Comparison of ENCODE assay signal across 26 cellular contexts in the genomic region with DNA sequence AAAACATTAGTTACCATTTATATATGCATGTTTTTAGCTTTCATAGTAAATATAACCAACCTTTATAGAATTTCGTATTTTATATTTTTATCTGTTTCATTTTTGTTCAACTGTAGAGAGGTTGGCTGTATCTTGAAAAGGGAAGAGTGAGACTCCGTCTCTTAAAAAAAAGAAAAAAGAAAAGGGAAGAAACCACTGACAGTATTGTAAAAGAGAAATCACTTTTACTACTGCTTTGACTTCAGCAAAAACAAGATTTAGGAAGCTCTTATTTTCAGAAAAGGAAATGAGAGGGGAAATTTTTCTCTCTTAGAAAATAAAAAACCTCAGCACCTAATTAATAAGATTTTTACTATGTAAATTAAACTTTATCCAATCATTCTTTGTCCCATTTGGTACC. TPM values are rescaled to one million over a fixed set of nuclear protein-coding genes. Genes with fewer than 3 reads are reported as not detected.
DNase-seq lines count a peak whose midpoint lies in the region; ATAC-seq, FAIRE-seq and TF ChIP-seq lines count a peak whose summit lies in the region.
"Had no signal": no experiment of that assay in that cellular context is flagged by ENCODE, and none has a peak within 500 bp of the region (broad histone marks: within the 10 kb centered on the region; RNA-seq: fewer than 3 reads in every experiment).

No MANE protein-coding gene starts in this region.

- peaks cover 10% of the 10 kb centered on the region for H3K9me3 Mint-ChIP-seq in activated CD8-positive, alpha-beta T cell treated with anti-CD3 and anti-CD28 coated beads for 36 hours
- peaks cover 13% of the 10 kb centered on the region for H3K9me3 Mint-ChIP-seq in activated CD8-positive, alpha-beta T cell treated with anti-CD3 and anti-CD28 coated beads, Interleukin-2, amount 10 ng/mL, durations not matched to agents 7 days and 5 days (ENCODE audit: insufficient read depth)
- H3K9me3 Mint-ChIP-seq in activated naive CD8-positive, alpha-beta T cell treated with anti-CD3 and anti-CD28 coated beads, Interleukin-2, amount 50 U/mL, for 24 hours, result peaks cover 10% of the 10 kb centered on the region
- peaks cover 2% of the 10 kb centered on the region for H3K9me3 Mint-ChIP-seq in stimulated activated memory B cell treated with anti-CD40 and anti-IgM and Interleukin-4, amounts not matched to agents 10 μg/mL and 1 μg/mL and 100 μg/mL, for 72 hours

- H3K4me3 Mint-ChIP-seq in activated CD8-positive, alpha-beta T cell treated with anti-CD3 and anti-CD28 coated beads for 36 hours, result no peak overlapping the region
- H3K4me3 Mint-ChIP-seq in activated CD8-positive, alpha-beta T cell treated with anti-CD3 and anti-CD28 coated beads, Interleukin-2, amount 10 ng/mL, durations not matched to agents 7 days and 5 days, result no peak overlapping the region
- peak overlapping the region; percentile 12 for H3K4me3 Mint-ChIP-seq in activated naive CD8-positive, alpha-beta T cell treated with anti-CD3 and anti-CD28 coated beads, Interleukin-2, amount 50 U/mL, for 24 hours
- peak overlapping the region; percentile 57 for H3K4me3 Mint-ChIP-seq in stimulated activated memory B cell treated with anti-CD40 and anti-IgM and Interleukin-4, amounts not matched to agents 10 μg/mL and 1 μg/mL and 100 μg/mL, for 72 hours
- H3K4me3 Mint-ChIP-seq: brain; T-helper 1 cell treated with Interleukin-12 subunit alpha and Interleukin-12 subunit beta and Interleukin-4 antibody, amounts not matched to agents 30 μg/mL and 1 μg/mL, for 36 hours had no signal

- H3K4me1 ChIP-seq in kidney (ENCODE audit: control insufficient read depth in 1 of 2, insufficient read depth in 1 of 2, low read depth in 1 of 2, low read length in 2 of 2), result no peaks in the 10 kb centered on the region
- no peaks in the 10 kb centered on the region for H3K4me1 ChIP-seq in effector memory CD4-positive, alpha-beta T cell (ENCODE audit: control insufficient read depth, insufficient read depth, low read length, poor library complexity, severe bottlenecking)
- H3K4me1 ChIP-seq: SJCRH30 had no signal

- peak overlapping the region; percentile 70 for H3K27ac Mint-ChIP-seq in activated CD8-positive, alpha-beta T cell treated with anti-CD3 and anti-CD28 coated beads for 36 hours
- no peak overlapping the region for H3K27ac Mint-ChIP-seq in activated CD8-positive, alpha-beta T cell treated with anti-CD3 and anti-CD28 coated beads, Interleukin-2, amount 10 ng/mL, durations not matched to agents 7 days and 5 days
- H3K27ac Mint-ChIP-seq in activated naive CD8-positive, alpha-beta T cell treated with anti-CD3 and anti-CD28 coated beads, Interleukin-2, amount 50 U/mL, for 24 hours, result peak overlapping the region; percentile 61
- peak overlapping the region; percentile 45 for H3K27ac Mint-ChIP-seq in stimulated activated memory B cell treated with anti-CD40 and anti-IgM and Interleukin-4, amounts not matched to agents 10 μg/mL and 1 μg/mL and 100 μg/mL, for 72 hours
- H3K27ac Mint-ChIP-seq: T-helper 1 cell treated with Interleukin-12 subunit alpha and Interleukin-12 subunit beta and Interleukin-4 antibody, amounts not matched to agents 30 μg/mL and 1 μg/mL, for 36 hours had no signal

- FAIRE-seq in kidney (lab: Jason Lieb, UNC), result no peak
- FAIRE-seq: D721Med had no signal

- H3K9ac ChIP-seq in kidney (ENCODE audit: low read length in 2 of 2), result no peak overlapping the region

- no peak for TF ChIP-seq CTCF in activated CD8-positive, alpha-beta T cell treated with anti-CD3 and anti-CD28 coated beads for 36 hours (IDR thresholded peaks at IDR 0.05)
- no peak for TF ChIP-seq CTCF in kidney (IDR thresholded peaks at IDR 0.05; ENCODE audit: borderline replicate concordance, extremely low read depth, insufficient read depth)

- no peaks in the 10 kb centered on the region for H3K27me3 Mint-ChIP-seq in activated CD8-positive, alpha-beta T cell treated with anti-CD3 and anti-CD28 coated beads for 36 hours
- no peaks in the 10 kb centered on the region for H3K27me3 Mint-ChIP-seq in activated CD8-positive, alpha-beta T cell treated with anti-CD3 and anti-CD28 coated beads, Interleukin-2, amount 10 ng/mL, durations not matched to agents 7 days and 5 days (ENCODE audit: low read depth)
- no peaks in the 10 kb centered on the region for H3K27me3 Mint-ChIP-seq in activated naive CD8-positive, alpha-beta T cell treated with anti-CD3 and anti-CD28 coated beads, Interleukin-2, amount 50 U/mL, for 24 hours
- H3K27me3 Mint-ChIP-seq in stimulated activated memory B cell treated with anti-CD40 and anti-IgM and Interleukin-4, amounts not matched to agents 10 μg/mL and 1 μg/mL and 100 μg/mL, for 72 hours, result no peaks in the 10 kb centered on the region

- peaks cover 29% of the 10 kb centered on the region for H3K36me3 Mint-ChIP-seq in activated CD8-positive, alpha-beta T cell treated with anti-CD3 and anti-CD28 coated beads for 36 hours (ENCODE audit: low read depth)
- H3K36me3 Mint-ChIP-seq in activated CD8-positive, alpha-beta T cell treated with anti-CD3 and anti-CD28 coated beads, Interleukin-2, amount 10 ng/mL, durations not matched to agents 7 days and 5 days (ENCODE audit: low read depth), result peaks cover 27% of the 10 kb centered on the region
- peaks cover 23% of the 10 kb centered on the region for H3K36me3 Mint-ChIP-seq in activated naive CD8-positive, alpha-beta T cell treated with anti-CD3 and anti-CD28 coated beads, Interleukin-2, amount 50 U/mL, for 24 hours (ENCODE audit: low read depth)
- peaks cover 18% of the 10 kb centered on the region for H3K36me3 Mint-ChIP-seq in stimulated activated memory B cell treated with anti-CD40 and anti-IgM and Interleukin-4, amounts not matched to agents 10 μg/mL and 1 μg/mL and 100 μg/mL, for 72 hours

- H3K4me3 ChIP-seq in kidney (ENCODE audit: low read length in 2 of 2), result no peak overlapping the region
- no peak overlapping the region for H3K4me3 ChIP-seq in effector memory CD4-positive, alpha-beta T cell (ENCODE audit: insufficient read depth, low read depth, low read length, poor library complexity, severe bottlenecking)
- H3K4me3 ChIP-seq: adrenal gland, heart right ventricle, PC-9, psoas muscle, SJCRH30, upper lobe of right lung had no signal

- peaks cover 51% of the 10 kb centered on the region for H3K4me1 Mint-ChIP-seq in activated CD8-positive, alpha-beta T cell treated with anti-CD3 and anti-CD28 coated beads for 36 hours (ENCODE audit: low read depth)
- H3K4me1 Mint-ChIP-seq in activated CD8-positive, alpha-beta T cell treated with anti-CD3 and anti-CD28 coated beads, Interleukin-2, amount 10 ng/mL, durations not matched to agents 7 days and 5 days (ENCODE audit: low read depth), result peaks cover 25% of the 10 kb centered on the region
- peaks cover 62% of the 10 kb centered on the region for H3K4me1 Mint-ChIP-seq in activated naive CD8-positive, alpha-beta T cell treated with anti-CD3 and anti-CD28 coated beads, Interleukin-2, amount 50 U/mL, for 24 hours
- peaks cover 43% of the 10 kb centered on the region for H3K4me1 Mint-ChIP-seq in stimulated activated memory B cell treated with anti-CD40 and anti-IgM and Interleukin-4, amounts not matched to agents 10 μg/mL and 1 μg/mL and 100 μg/mL, for 72 hours

- no peak for DNase-seq in activated CD8-positive, alpha-beta T cell treated with anti-CD3 and anti-CD28 coated beads for 36 hours
- DNase-seq in activated CD8-positive, alpha-beta T cell treated with anti-CD3 and anti-CD28 coated beads, Interleukin-2, amount 10 ng/mL, durations not matched to agents 7 days and 5 days, result no peak
- DNase-seq in KBM-7 (peak; percentile 28), kidney (no peak), activated gamma-delta T cell treated with Interleukin-2 at 50 U/mL for 16 hours (no peak)
- no peak for DNase-seq in activated naive CD8-positive, alpha-beta T cell treated with anti-CD3 and anti-CD28 coated beads, Interleukin-2, amount 50 U/mL, for 24 hours
- no peak for DNase-seq in effector memory CD4-positive, alpha-beta T cell
- DNase-seq: activated CD4-positive, alpha-beta T cell treated with anti-CD3 and anti-CD28 coated beads for 4 hours; adrenal gland; effector CD4-positive, alpha-beta T cell; erythroblast; HCEC 1CT; heart right ventricle; left cardiac atrium; mammary epithelial cell; NCI-H2081 treated with DMSO at 0.1 percent for 48 hours; NCI-H82; PC-9; psoas muscle; SJCRH30; stimulated activated CD8-positive, alpha-beta memory T cell treated with anti-CD3 and anti-CD28 coated beads, Interleukin-4, amount 100 ng/mL, for 48 hours; upper lobe of right lung had no signal

- intact Hi-C loops in activated CD8-positive, alpha-beta T cell treated with anti-CD3 and anti-CD28 coated beads for 36 hours (cut with micrococcal nuclease), result no loop called here
- intact Hi-C loops in kidney (cut with DNase I), result no loop called here

- no peaks in the 10 kb centered on the region for H3K36me3 ChIP-seq in kidney (ENCODE audit: control insufficient read depth in 1 of 2, insufficient read depth in 2 of 2, low read length in 2 of 2)
- H3K36me3 ChIP-seq in effector memory CD4-positive, alpha-beta T cell (ENCODE audit: control insufficient read depth, insufficient read depth, low read length), result no peaks in the 10 kb centered on the region
- H3K36me3 ChIP-seq: adrenal gland, SJCRH30, upper lobe of right lung had no signal

- in situ Hi-C loops in KBM-7 (cut with MboI; ENCODE audit: low pct_unique_long_range_greater_than_20kb, low sequenced_read_pairs), result no loop called here

- POLR2A ChIA-PET in activated CD8-positive, alpha-beta T cell treated with anti-CD3 and anti-CD28 coated beads for 36 hours (lab: Charles Lee), result interaction anchor here (1.0 to 1.2 kb wide), 2 partner anchors 14 to 41 kb away, joined by 3 to 4 read pairs; no protein-coding TSS in a partner anchor
- POLR2A ChIA-PET in activated CD8-positive, alpha-beta T cell treated with anti-CD3 and anti-CD28 coated beads, Interleukin-2, amount 10 ng/mL, durations not matched to agents 7 days and 5 days (lab: Charles Lee), result no interaction called here

- CTCF ChIA-PET in activated CD8-positive, alpha-beta T cell treated with anti-CD3 and anti-CD28 coated beads for 36 hours (lab: Charles Lee), result no interaction called here
- CTCF ChIA-PET in activated CD8-positive, alpha-beta T cell treated with anti-CD3 and anti-CD28 coated beads, Interleukin-2, amount 10 ng/mL, durations not matched to agents 7 days and 5 days (lab: Charles Lee), result no interaction called here

- no peak for ATAC-seq in activated CD8-positive, alpha-beta T cell treated with anti-CD3 and anti-CD28 coated beads for 36 hours
- no peak for ATAC-seq in activated CD8-positive, alpha-beta T cell treated with anti-CD3 and anti-CD28 coated beads, Interleukin-2, amount 10 ng/mL, durations not matched to agents 7 days and 5 days
- ATAC-seq in activated naive CD8-positive, alpha-beta T cell treated with anti-CD3 and anti-CD28 coated beads, Interleukin-2, amount 50 U/mL, for 24 hours, result no peak
- ATAC-seq in stimulated activated memory B cell treated with anti-CD40 and anti-IgM and Interleukin-4, amounts not matched to agents 10 μg/mL and 1 μg/mL and 100 μg/mL, for 72 hours, result peak; percentile 56
- ATAC-seq: heart right ventricle, left cardiac atrium, psoas muscle, upper lobe of right lung had no signal

- peaks cover 0 to 10% of the 10 kb centered on the region in 2 donors for H3K9me3 ChIP-seq in kidney (ENCODE audit: control insufficient read depth in 1 of 2, low read length in 2 of 2)
- H3K9me3 ChIP-seq in effector memory CD4-positive, alpha-beta T cell (ENCODE audit: control insufficient read depth, low read length), result no peaks in the 10 kb centered on the region
- H3K9me3 ChIP-seq: SJCRH30, upper lobe of right lung had no signal

- H3K27me3 ChIP-seq in effector memory CD4-positive, alpha-beta T cell (replicated peaks; ENCODE audit: control insufficient read depth, insufficient read depth, low read length, poor library complexity, severe bottlenecking), result no peaks in the 10 kb centered on the region
- H3K27me3 ChIP-seq: adrenal gland, heart right ventricle, SJCRH30, upper lobe of right lung had no signal

- no peak overlapping the region for H3K27ac ChIP-seq in kidney (ENCODE audit: low read depth in 2 of 2, low read length in 2 of 2)
- no peak overlapping the region for H3K27ac ChIP-seq in effector memory CD4-positive, alpha-beta T cell (ENCODE audit: insufficient read depth, low read length, poor library complexity, severe bottlenecking)
- H3K27ac ChIP-seq: adrenal gland, PC-9, psoas muscle, SJCRH30, upper lobe of right lung had no signal

RNA-seq across cellular contexts. Expression of a gene that starts 14.4 kb away (rescaled TPM):
- total RNA-seq in activated CD8-positive, alpha-beta T cell treated with anti-CD3 and anti-CD28 coated beads for 36 hours, result 10 to 100 TPM; 29.5 to 30.6 TPM
- 10 to 100 TPM; 29.8 to 30.7 TPM for total RNA-seq in activated CD8-positive, alpha-beta T cell treated with anti-CD3 and anti-CD28 coated beads, Interleukin-2, amount 10 ng/mL, durations not matched to agents 7 days and 5 days
- total RNA-seq in kidney, result 38.5 TPM
- polyA plus RNA-seq in kidney (ENCODE audit: insufficient read depth, low read depth, low replicate concordance), result 6.6 TPM

RNA-seq across cellular contexts. Expression of a gene that starts 14.6 kb away (rescaled TPM):
- 10 to 100 TPM; 23.9 to 24.6 TPM for total RNA-seq in activated CD8-positive, alpha-beta T cell treated with anti-CD3 and anti-CD28 coated beads for 36 hours
- 10 to 100 TPM; 31.2 to 36.0 TPM for total RNA-seq in activated CD8-positive, alpha-beta T cell treated with anti-CD3 and anti-CD28 coated beads, Interleukin-2, amount 10 ng/mL, durations not matched to agents 7 days and 5 days
- total RNA-seq in kidney, result 50.1 TPM
- polyA plus RNA-seq in kidney (ENCODE audit: insufficient read depth, low read depth, low replicate concordance), result 14.5 TPM

Comparison
In these comparisons a context has a peak if more than half of its experiments do, and no peak if none do; other contexts are left out.
1. H3K4me3 Mint-ChIP-seq: peak in activated naive CD8-positive, alpha-beta T cell treated with anti-CD3 and anti-CD28 coated beads, Interleukin-2, amount 50 U/mL, for 24 hours (single experiment) and stimulated activated memory B cell treated with anti-CD40 and anti-IgM and Interleukin-4, amounts not matched to agents 10 μg/mL and 1 μg/mL and 100 μg/mL, for 72 hours (single experiment); none in activated CD8-positive, alpha-beta T cell treated with anti-CD3 and anti-CD28 coated beads for 36 hours (single experiment) and activated CD8-positive, alpha-beta T cell treated with anti-CD3 and anti-CD28 coated beads, Interleukin-2, amount 10 ng/mL, durations not matched to agents 7 days and 5 days (single experiment).